Comparison of ENCODE assay signal across 17 cellular contexts in the genomic region with DNA sequence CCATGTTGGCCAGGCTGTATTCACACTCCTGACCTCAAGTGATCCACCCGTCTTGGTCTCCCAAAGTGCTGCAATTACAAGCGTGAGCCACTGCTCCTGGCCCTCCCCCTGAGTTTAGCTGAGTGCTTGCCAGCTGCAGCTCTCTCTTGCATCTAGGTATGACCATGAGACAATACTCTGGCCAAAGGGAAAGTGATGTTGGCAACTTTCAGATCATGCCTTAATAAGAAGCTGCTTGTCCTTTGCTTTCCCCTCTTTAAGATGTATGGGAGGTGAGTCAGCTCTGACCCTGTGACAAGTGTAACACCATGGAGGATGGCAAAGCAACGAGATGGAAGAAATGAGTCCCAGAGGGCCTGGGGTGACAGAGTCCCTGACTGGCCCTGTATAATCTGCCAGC. TPM values are rescaled to one million over a fixed set of nuclear protein-coding genes. Genes with fewer than 3 reads are reported as not detected.
DNase-seq lines count a peak whose midpoint lies in the region; ATAC-seq, FAIRE-seq and TF ChIP-seq lines count a peak whose summit lies in the region.
"Had no signal": no experiment of that assay in that cellular context is flagged by ENCODE, and none has a peak within 500 bp of the region (broad histone marks: within the 10 kb centered on the region; RNA-seq: fewer than 3 reads in every experiment).

No MANE protein-coding gene starts in this region.

- H3K56ac ChIP-seq in H1 (replicated peaks; ENCODE audit: insufficient read length, low read depth, low read length), result no peak overlapping the region

- H3K27me3 ChIP-seq in H1 (replicated peaks in 1 of 4; ENCODE audit: control insufficient read depth in 3 of 4, extremely low read depth in 1 of 4, insufficient read depth in 3 of 4, low read length in 3 of 4), result no peaks in the 10 kb centered on the region
- H3K27me3 ChIP-seq: upper lobe of left lung had no signal

- no peaks in the 10 kb centered on the region for H3K9me3 Mint-ChIP-seq in activated CD4-positive, alpha-beta T cell treated with anti-CD3 and anti-CD28 coated beads, Interleukin-2, amount 10 ng/mL, durations not matched to agents 7 days and 5 days
- H3K9me3 Mint-ChIP-seq: neural crest cell had no signal

- H2BK20ac ChIP-seq in H1 (ENCODE audit: low read length), result no peak overlapping the region

- H3K23ac ChIP-seq in H1 (ENCODE audit: insufficient read length), result no peak overlapping the region

- WGBS in H1 (ENCODE audit: extremely low coverage in 1 of 2, insufficient coverage in 1 of 2, insufficient read length in 1 of 2, insufficient replicate concordance in 2 of 2, low coverage in 1 of 2, low lambda C conversion rate in 2 of 2, missing lambda C conversion rate in 1 of 2), 2 experiments, result 75% methylated on average over 3 of the region's 3 CpGs; no CpG with 5 or more reads in 1 of the 2 experiments

- POLR2A ChIA-PET in H1 (lab: Charles Lee; ENCODE audit: partially characterized antibody), result interaction anchor here (1.1 kb wide), 1 partner anchor 17 kb away, joined by 4 read pairs; no protein-coding TSS in a partner anchor
- POLR2A ChIA-PET in activated CD4-positive, alpha-beta T cell treated with anti-CD3 and anti-CD28 coated beads, Interleukin-2, amount 10 ng/mL, durations not matched to agents 7 days and 5 days (lab: Charles Lee), result interaction anchor here (0.6 kb wide), 1 partner anchor 207 kb away, joined by 4 read pairs; no protein-coding TSS in a partner anchor

- no peak for TF ChIP-seq RAD21 in H1 (IDR thresholded peaks at IDR 0.05 in 1 of 2, conservative IDR thresholded peaks at IDR 0.05 in 1 of 2; ENCODE audit: low read depth in 2 of 2, low read length in 2 of 2)

- CTCF ChIA-PET in H1 (lab: Charles Lee; ENCODE audit: partially characterized antibody), result interaction anchor here (0.6 to 1.7 kb wide), 4 partner anchors 10 to 217 kb away, joined by 3 to 5 read pairs (median 4); no protein-coding TSS in a partner anchor
- CTCF ChIA-PET in activated CD4-positive, alpha-beta T cell treated with anti-CD3 and anti-CD28 coated beads, Interleukin-2, amount 10 ng/mL, durations not matched to agents 7 days and 5 days (lab: Charles Lee), result interaction anchor here (0.5 to 1.5 kb wide), 6 partner anchors 11 to 223 kb away, joined by 3 to 5 read pairs (median 3); no protein-coding TSS in a partner anchor

- H3K23me2 ChIP-seq in H1 (ENCODE audit: low read depth, low read length), result no peaks in the 10 kb centered on the region

- no peaks in the 10 kb centered on the region for H3K9me3 ChIP-seq in H1 (ENCODE audit: insufficient read depth in 2 of 2, low read depth in 1 of 2, low read length in 1 of 2)
- H3K9me3 ChIP-seq: upper lobe of left lung had no signal

- no peak overlapping the region for H3K14ac ChIP-seq in H1 (ENCODE audit: insufficient read length)

- H3K18ac ChIP-seq in H1 (ENCODE audit: extremely low read depth, low read length), result no peak overlapping the region

- H3K36me3 ChIP-seq in H1 (ENCODE audit: control insufficient read depth in 2 of 4, insufficient read depth in 4 of 4, low read length in 3 of 4), result no peaks in the 10 kb centered on the region
- H3K36me3 ChIP-seq: upper lobe of left lung had no signal

- H3K79me2 ChIP-seq in H1 (ENCODE audit: control insufficient read depth in 1 of 2, insufficient read depth in 2 of 2, low read length in 2 of 2), result no peaks in the 10 kb centered on the region

- H2BK15ac ChIP-seq in H1 (ENCODE audit: low read length), result no peak overlapping the region

- H4K91ac ChIP-seq in H1 (replicated peaks; ENCODE audit: insufficient read length, low read length), result no peak overlapping the region

- no peak overlapping the region for H3K4me2 ChIP-seq in H1 (ENCODE audit: insufficient read depth in 1 of 2, low read depth in 2 of 2, low read length in 2 of 2)

- H3K4me3 ChIP-seq in H1 (ENCODE audit: extremely low read depth in 1 of 4, insufficient read depth in 2 of 4, low read depth in 3 of 4, low read length in 4 of 4), result no peak overlapping the region
- H3K4me3 ChIP-seq: upper lobe of left lung had no signal

- intact Hi-C loops in posterior vena cava (cut with DNase I), result no loop called here

- no peaks in the 10 kb centered on the region for H3K36me3 Mint-ChIP-seq in activated CD4-positive, alpha-beta T cell treated with anti-CD3 and anti-CD28 coated beads, Interleukin-2, amount 10 ng/mL, durations not matched to agents 7 days and 5 days (ENCODE audit: low read depth)

- no peak overlapping the region for H2BK12ac ChIP-seq in H1 (ENCODE audit: low read depth, low read length)

- no peaks in the 10 kb centered on the region for H4K20me1 ChIP-seq in H1 (replicated peaks in 1 of 2; ENCODE audit: control insufficient read depth in 1 of 2, insufficient read depth in 2 of 2, low read length in 2 of 2)

- no peak overlapping the region for H2BK5ac ChIP-seq in H1 (ENCODE audit: low read depth, low read length)

- no peak for FAIRE-seq in H1 (lab: Jason Lieb, UNC)

- ATAC-seq in HG02981 (IDR thresholded peaks at IDR 0.05; ENCODE audit: unreplicated experiment), result no peak
- ATAC-seq: sciatic nerve, T-helper 17 cell had no signal

- TF ChIP-seq CTCF in H1 (IDR thresholded peaks at IDR 0.05; ENCODE audit: control extremely low read depth in 1 of 3, insufficient read depth in 1 of 3, low read depth in 1 of 3, low read length in 3 of 3), result no peak

- no peak for TF ChIP-seq POLR2A in H1 (IDR thresholded peaks at IDR 0.05; ENCODE audit: control extremely low read depth in 1 of 2, low read depth in 2 of 2, low read length in 2 of 2)

- no peak overlapping the region for H4K5ac ChIP-seq in H1 (ENCODE audit: insufficient read length, low read depth, low read length)

- TF ChIP-seq EP300 in H1 (IDR thresholded peaks at IDR 0.05; ENCODE audit: borderline replicate concordance in 1 of 2, low read depth in 2 of 2, low read length in 2 of 2), result no peak

- H2BK120ac ChIP-seq in H1 (replicated peaks; ENCODE audit: low read depth, low read length), result no peak overlapping the region

- H3K27ac Mint-ChIP-seq in activated CD4-positive, alpha-beta T cell treated with anti-CD3 and anti-CD28 coated beads, Interleukin-2, amount 10 ng/mL, durations not matched to agents 7 days and 5 days, result no peak overlapping the region
- H3K27ac Mint-ChIP-seq: T-helper 17 cell had no signal

- no peak overlapping the region for H3K27ac ChIP-seq in H1 (ENCODE audit: low read depth, low read length)
- H3K27ac ChIP-seq: upper lobe of left lung had no signal

- peak overlapping the region; percentile 92 for H2AFZ ChIP-seq in H1 (ENCODE audit: low read length)

- H3K4me1 Mint-ChIP-seq in activated CD4-positive, alpha-beta T cell treated with anti-CD3 and anti-CD28 coated beads, Interleukin-2, amount 10 ng/mL, durations not matched to agents 7 days and 5 days, result no peaks in the 10 kb centered on the region
- H3K4me1 Mint-ChIP-seq: neural crest cell had no signal

- peaks cover 3% of the 10 kb centered on the region for H3K27me3 Mint-ChIP-seq in activated CD4-positive, alpha-beta T cell treated with anti-CD3 and anti-CD28 coated beads, Interleukin-2, amount 10 ng/mL, durations not matched to agents 7 days and 5 days
- H3K27me3 Mint-ChIP-seq: T-helper 17 cell had no signal

- no peak overlapping the region for H4K8ac ChIP-seq in H1 (ENCODE audit: extremely low read depth, insufficient read depth, low read length)

- H3K4me3 Mint-ChIP-seq in activated CD4-positive, alpha-beta T cell treated with anti-CD3 and anti-CD28 coated beads, Interleukin-2, amount 10 ng/mL, durations not matched to agents 7 days and 5 days, result no peak overlapping the region
- H3K4me3 Mint-ChIP-seq: neural crest cell, T-helper 17 cell had no signal

- no peaks in the 10 kb centered on the region for H3K79me1 ChIP-seq in H1 (ENCODE audit: low read depth, low read length)

- no peaks in the 10 kb centered on the region for H3K4me1 ChIP-seq in H1 (replicated peaks in 1 of 4; ENCODE audit: control insufficient read depth in 3 of 4, insufficient read depth in 4 of 4, low read length in 3 of 4)
- H3K4me1 ChIP-seq: upper lobe of left lung had no signal

- H3K9ac ChIP-seq in H1 (replicated peaks in 1 of 4; ENCODE audit: extremely low read depth in 1 of 4, low read depth in 3 of 4, low read length in 3 of 4), result no peak overlapping the region

- H2AK5ac ChIP-seq in H1 (ENCODE audit: low read depth, low read length), result no peak overlapping the region

- DNase-seq in NCI-H82 (lab: John Stamatoyannopoulos, UW), result peak; percentile 5
- no peak for DNase-seq in NCI-H82 treated with DMSO at 0.1 percent for 48 hours (lab: John Stamatoyannopoulos, UW; ENCODE audit: unreplicated experiment)
- DNase-seq in NCI-H2227 (lab: John Stamatoyannopoulos, UW; ENCODE audit: unreplicated experiment), result peak; percentile 37
- no peak for DNase-seq in H1 (ENCODE audit: low read depth in 1 of 2, low spot score in 2 of 2)
- DNase-seq in posterior vena cava (ENCODE audit: low spot score), result peak; percentile 43
- no peak for DNase-seq in activated CD4-positive, alpha-beta T cell treated with anti-CD3 and anti-CD28 coated beads, Interleukin-2, amount 10 ng/mL, durations not matched to agents 7 days and 5 days
- DNase-seq in NCI-H2029 (lab: John Stamatoyannopoulos, UW), result no peak
- DNase-seq: activated T-cell treated with anti-CD3 and anti-CD28 coated beads, Interleukin-2, amount 50 U/mL, for 1 hour; amniotic stem cell; dermis blood vessel endothelial cell; H7; stimulated activated CD4-positive, alpha-beta T cell treated with anti-CD3 and anti-CD28 coated beads, Interleukin-2, amount 100 ng/mL, for 48 hours; T-helper 17 cell; upper lobe of left lung had no signal

- H3K4ac ChIP-seq in H1 (replicated peaks; ENCODE audit: insufficient read length, low read depth, low read length), result no peak overlapping the region

RNA-seq across cellular contexts. Expression of a gene that starts 18.7 kb away (rescaled TPM):
- total RNA-seq in H1 (2021; fragmentation: NEBNext Ultra II Directional; extraction: Animal tissue kit (Norgen Biotek cat#: 25700)), result 27.5 and 29.2 TPM in 2 replicates
- 18.6 and 22.7 TPM in 2 replicates for polyA plus RNA-seq in H1 (2011; rRNA removed)
- 20.5 TPM for polyA plus RNA-seq in H1 (2011; cell fraction: cytosol; rRNA removed)
- polyA plus RNA-seq in H1 (2011; cell fraction: nucleus; rRNA removed), result 16.3 TPM
- 17.7 to 24.9 TPM (median 18.5 TPM) in 4 replicates for polyA plus RNA-seq in H1 (2012, experiment 1 of 2)
- polyA plus RNA-seq in H1 (2012, experiment 2 of 2), result 15.3 TPM
- 12.5 TPM for polyA plus RNA-seq in H1 (2013, experiment 1 of 2)
- polyA plus RNA-seq in H1 (2013, experiment 2 of 2), result 12.9 TPM
- 71.0 and 87.5 TPM in 2 replicates for polyA minus RNA-seq in H1 (2011; rRNA and poly(A)+ RNA removed)
- 18.5 TPM for polyA minus RNA-seq in H1 (2011; cell fraction: cytosol; rRNA and poly(A)+ RNA removed)
- 28.2 TPM for polyA minus RNA-seq in H1 (2011; cell fraction: nucleus; rRNA and poly(A)+ RNA removed)
- total RNA-seq in posterior vena cava, result 10 to 100 TPM; 20.5 to 32.9 TPM
- total RNA-seq in activated CD4-positive, alpha-beta T cell treated with anti-CD3 and anti-CD28 coated beads, Interleukin-2, amount 10 ng/mL, durations not matched to agents 7 days and 5 days, result 10 to 100 TPM; 41.7 to 45.4 TPM

RNA-seq across cellular contexts. Expression of a gene that starts 33.7 kb away (rescaled TPM):
- total RNA-seq in H1 (2021; fragmentation: NEBNext Ultra II Directional; extraction: Animal tissue kit (Norgen Biotek cat#: 25700)), result 31.3 and 32.4 TPM in 2 replicates
- 25.0 and 31.4 TPM in 2 replicates for polyA plus RNA-seq in H1 (2011; rRNA removed)
- 29.6 TPM for polyA plus RNA-seq in H1 (2011; cell fraction: cytosol; rRNA removed)
- polyA plus RNA-seq in H1 (2011; cell fraction: nucleus; rRNA removed), result 21.9 TPM
- polyA plus RNA-seq in H1 (2012, experiment 1 of 2), result 24.5 to 29.0 TPM (median 25.6 TPM) in 4 replicates
- polyA plus RNA-seq in H1 (2012, experiment 2 of 2), result 30.2 TPM
- 18.6 TPM for polyA plus RNA-seq in H1 (2013, experiment 1 of 2)
- 18.8 TPM for polyA plus RNA-seq in H1 (2013, experiment 2 of 2)
- polyA minus RNA-seq in H1 (2011; rRNA and poly(A)+ RNA removed), result 53.3 and 63.4 TPM in 2 replicates
- 25.0 TPM for polyA minus RNA-seq in H1 (2011; cell fraction: cytosol; rRNA and poly(A)+ RNA removed)
- polyA minus RNA-seq in H1 (2011; cell fraction: nucleus; rRNA and poly(A)+ RNA removed), result 23.7 TPM
- 10 to 100 TPM; 42.8 to 44.9 TPM for total RNA-seq in posterior vena cava
- 10 to 100 TPM; 31.6 to 38.8 TPM for total RNA-seq in activated CD4-positive, alpha-beta T cell treated with anti-CD3 and anti-CD28 coated beads, Interleukin-2, amount 10 ng/mL, durations not matched to agents 7 days and 5 days

Comparison
In these comparisons a context has a peak if more than half of its experiments do, and no peak if none do; other contexts are left out.
1. DNase-seq: peak in NCI-H82 (single experiment), NCI-H2227 (single experiment) and posterior vena cava (single experiment); none in NCI-H82 treated with DMSO at 0.1 percent for 48 hours (single experiment), H1 (0 of 2), activated CD4-positive, alpha-beta T cell treated with anti-CD3 and anti-CD28 coated beads, Interleukin-2, amount 10 ng/mL, durations not matched to agents 7 days and 5 days (single experiment) and NCI-H2029 (single experiment).